In genomic region chr17:7348478-7349242, GRCh38 we compare ENCODE assay signal across 11 cellular contexts. TPM values are rescaled to one million over a fixed set of nuclear protein-coding genes. Genes with fewer than 3 reads are reported as not detected.
DNase-seq lines count a peak whose midpoint lies in the region; ATAC-seq and TF ChIP-seq lines count a peak whose summit lies in the region.
"Had no signal": no experiment of that assay in that cellular context is flagged by ENCODE, and none has a peak within 500 bp of the region (broad histone marks: within the 10 kb centered on the region; RNA-seq: fewer than 3 reads in every experiment).

No MANE protein-coding gene starts in this region.

- peaks cover 17 to 53% of the 10 kb centered on the region in 2 donors for H3K36me3 Mint-ChIP-seq in CD4-positive, alpha-beta memory T cell
- H3K36me3 Mint-ChIP-seq in activated B cell treated with CpG ODN at 0.5 μM for 24 hours (ENCODE audit: low read depth) (peaks cover 41% of the 10 kb centered on the region), memory B cell (peaks cover 12% of the 10 kb centered on the region)

- H3K27ac Mint-ChIP-seq in CD4-positive, alpha-beta memory T cell = peak overlapping the region in 4 of 7 donors; percentile 80 to 91 (median 82)
- H3K27ac Mint-ChIP-seq in activated B cell treated with CpG ODN at 0.5 μM for 24 hours = peak overlapping the region; percentile 14
- peak overlapping the region; percentile 88 for H3K27ac Mint-ChIP-seq in memory B cell

- no peaks in the 10 kb centered on the region for H3K27me3 ChIP-seq in CD4-positive, alpha-beta memory T cell (ENCODE audit: insufficient read depth, low read length)
- H3K27me3 ChIP-seq: SJCRH30 had no signal

- H3K4me1 Mint-ChIP-seq in CD4-positive, alpha-beta memory T cell = peaks cover 18 to 56% (median 35%) of the 10 kb centered on the region in 4 donors
- H3K4me1 Mint-ChIP-seq in activated B cell treated with CpG ODN at 0.5 μM for 24 hours (peaks cover 31% of the 10 kb centered on the region), memory B cell (peaks cover 22% of the 10 kb centered on the region)

- ATAC-seq in activated B cell treated with CpG ODN at 0.5 μM for 24 hours (ENCODE audit: low read depth) (no peak), memory B cell (ENCODE audit: low read depth) (no peak)

- peaks cover 56% of the 10 kb centered on the region for H3K36me3 ChIP-seq in CD4-positive, alpha-beta memory T cell (ENCODE audit: insufficient read depth, low read length)
- H3K36me3 ChIP-seq: SJCRH30 had no signal

- POLR2A ChIA-PET in CD4-positive, alpha-beta memory T cell (lab: Charles Lee; ENCODE audit: partially characterized antibody) = interaction anchor here (0.6 to 8.0 kb wide), 13 partner anchors 7 to 267 kb away, joined by 3 to 146 read pairs (median 4); partner anchors contain the start of genes ACAP1, FXR2, GPS2 and NEURL4
- POLR2A ChIA-PET in activated B cell treated with CpG ODN at 0.5 μM for 24 hours (lab: Charles Lee) = interaction anchor here (0.6 to 5.1 kb wide), 7 partner anchors 12 to 212 kb away, joined by 3 to 48 read pairs (median 3); partner anchors contain the start of genes ACAP1 and NEURL4

- no peak for TF ChIP-seq CTCF in activated B cell treated with CpG ODN at 0.5 μM for 24 hours (IDR thresholded peaks at IDR 0.05)

- no peak overlapping the region for H3K4me3 ChIP-seq in CD4-positive, alpha-beta memory T cell (ENCODE audit: low read length in 2 of 2)
- H3K4me3 ChIP-seq: SJCRH30 had no signal

- no peaks in the 10 kb centered on the region for H3K27me3 Mint-ChIP-seq in CD4-positive, alpha-beta memory T cell
- H3K27me3 Mint-ChIP-seq in activated B cell treated with CpG ODN at 0.5 μM for 24 hours (no peaks in the 10 kb centered on the region), memory B cell (no peaks in the 10 kb centered on the region)

- H3K9me3 ChIP-seq in CD4-positive, alpha-beta memory T cell (ENCODE audit: control insufficient read depth in 1 of 2, low read length in 2 of 2) = no peaks in the 10 kb centered on the region
- H3K9me3 ChIP-seq: SJCRH30 had no signal

- intact Hi-C loops in CD4-positive, alpha-beta memory T cell (cut with micrococcal nuclease) = no loop called here
- intact Hi-C loops in activated B cell treated with CpG ODN at 0.5 μM for 24 hours (cut with micrococcal nuclease) = no loop called here

- CTCF ChIA-PET in CD4-positive, alpha-beta memory T cell (lab: Charles Lee; ENCODE audit: partially characterized antibody) = interaction anchor here (1.2 to 4.7 kb wide), 6 partner anchors 7 to 88 kb away, joined by 3 to 58 read pairs (median 6); partner anchors contain the start of genes ACAP1, GPS2 and SLC2A4
- CTCF ChIA-PET in activated B cell treated with CpG ODN at 0.5 μM for 24 hours (lab: Charles Lee) = interaction anchor here (0.7 to 1.3 kb wide), 3 partner anchors 24 to 53 kb away, joined by 3 read pairs; no protein-coding TSS in a partner anchor

- H3K4me1 ChIP-seq in CD4-positive, alpha-beta memory T cell (ENCODE audit: insufficient read depth, low read length) = peaks cover 30% of the 10 kb centered on the region

- no peak overlapping the region for H3K27ac ChIP-seq in CD4-positive, alpha-beta memory T cell (ENCODE audit: low read depth, low read length)
- H3K27ac ChIP-seq: SJCRH30 had no signal

- H3K4me3 Mint-ChIP-seq in CD4-positive, alpha-beta memory T cell = peak overlapping the region in 1 of 8 donors; percentile 24
- H3K4me3 Mint-ChIP-seq in activated B cell treated with CpG ODN at 0.5 μM for 24 hours (no peak overlapping the region), memory B cell (no peak overlapping the region)

- peaks cover 0 to 2% (median 0%) of the 10 kb centered on the region in 8 donors for H3K9me3 Mint-ChIP-seq in CD4-positive, alpha-beta memory T cell
- no peaks in the 10 kb centered on the region for H3K9me3 Mint-ChIP-seq in activated B cell treated with CpG ODN at 0.5 μM for 24 hours
- no peaks in the 10 kb centered on the region for H3K9me3 Mint-ChIP-seq in memory B cell

- no peak for DNase-seq in CD4-positive, alpha-beta memory T cell
- DNase-seq in activated B cell treated with CpG ODN at 0.5 μM for 24 hours (no peak), memory B cell (ENCODE audit: low spot score in 2 of 2) (no peak), DMS114 treated with DMSO at 0.1 percent for 48 hours (lab: John Stamatoyannopoulos, UW; ENCODE audit: unreplicated experiment) (no peak), NCI-H1105 treated with DMSO at 0.1 percent for 48 hours (lab: John Stamatoyannopoulos, UW) (no peak), NCI-H510A treated with DMSO at 0.1 percent for 48 hours (lab: John Stamatoyannopoulos, UW) (no peak)
- DNase-seq: cerebellar nuclear complex, hippocampal formation, NCI-H510A, SJCRH30 had no signal

RNA-seq across cellular contexts. Expression of gene KCTD11, which starts 3.3 kb away (rescaled TPM):
- total RNA-seq in CD4-positive, alpha-beta memory T cell = 1 to 10 TPM; 3.5 to 4.3 TPM
- polyA plus RNA-seq in CD4-positive, alpha-beta memory T cell = 1 to 10 TPM in 1 of 2 donors, under 1 TPM in 1; 0.33 to 1.8 TPM
- 7.2 and 7.8 TPM in 2 replicates for total RNA-seq in activated B cell treated with CpG ODN at 0.5 μM for 24 hours

RNA-seq across cellular contexts. Expression of gene TMEM95, which starts 6.3 kb away (rescaled TPM):
- total RNA-seq in CD4-positive, alpha-beta memory T cell = not detected
- polyA plus RNA-seq in CD4-positive, alpha-beta memory T cell = not detected
- total RNA-seq in activated B cell treated with CpG ODN at 0.5 μM for 24 hours = not detected in 2 replicates
- total RNA-seq: SJCRH30 had no signal
- polyA plus RNA-seq: neural cell had no signal

RNA-seq across cellular contexts. Expression of gene ACAP1, which starts 12.3 kb away (rescaled TPM):
- total RNA-seq in CD4-positive, alpha-beta memory T cell = 100 to 1,000 TPM; 507 to 516 TPM
- 100 to 1,000 TPM; 261 to 264 TPM for polyA plus RNA-seq in CD4-positive, alpha-beta memory T cell
- 298 and 328 TPM in 2 replicates for total RNA-seq in activated B cell treated with CpG ODN at 0.5 μM for 24 hours

RNA-seq across cellular contexts. Expression of gene NEURL4, which starts 19.5 kb away (rescaled TPM):
- total RNA-seq in CD4-positive, alpha-beta memory T cell = 10 to 100 TPM; 73.8 to 81.6 TPM
- polyA plus RNA-seq in CD4-positive, alpha-beta memory T cell = 1 to 10 TPM in 1 of 2 donors, under 1 TPM in 1; 0.97 to 2.4 TPM
- 52.8 and 60.1 TPM in 2 replicates for total RNA-seq in activated B cell treated with CpG ODN at 0.5 μM for 24 hours

RNA-seq across cellular contexts. Expression of gene TNK1, which starts 32.2 kb away (rescaled TPM):
- 10 to 100 TPM; 13.8 to 15.9 TPM for total RNA-seq in CD4-positive, alpha-beta memory T cell
- polyA plus RNA-seq in CD4-positive, alpha-beta memory T cell = 1 to 10 TPM; 1.7 to 2.1 TPM
- total RNA-seq in activated B cell treated with CpG ODN at 0.5 μM for 24 hours = 3.5 and 5.8 TPM in 2 replicates
- total RNA-seq: SJCRH30 had no signal

Comparison
In these comparisons a context has a peak if more than half of its experiments do, and no peak if none do; other contexts are left out.
1. H3K27ac Mint-ChIP-seq: peak in every context shown above with its lines; median percentile 88 in memory B cell; 82 in CD4-positive, alpha-beta memory T cell; 14 in activated B cell treated with CpG ODN at 0.5 μM for 24 hours.